ENCODE assay signal across 21 cellular contexts in genomic region chr15:25556136-25556535, GRCh38.
A peak's percentile ranks its signal among the peaks of the same experiment; 100 is the strongest.
DNase-seq lines count a peak whose midpoint lies in the region; ATAC-seq, FAIRE-seq and TF ChIP-seq lines count a peak whose summit lies in the region.
"Had no signal": no experiment of that assay in that cellular context is flagged by ENCODE, and none has a peak within 500 bp of the region (broad histone marks: within the 10 kb centered on the region; RNA-seq: fewer than 3 reads in every experiment).

No MANE protein-coding gene starts in this region.

- no peak overlapping the region for H3K4me3 Mint-ChIP-seq in H9
- H3K4me3 Mint-ChIP-seq: B cell; CD4-positive, alpha-beta T cell had no signal

- no peak for FAIRE-seq in H1 (lab: Jason Lieb, UNC)
- FAIRE-seq: A204.1, GM12891, GM18507 had no signal

- no peaks in the 10 kb centered on the region for H3K79me1 ChIP-seq in H9 (ENCODE audit: insufficient read depth, low read depth, low read length, poor library complexity, severe bottlenecking)
- H3K79me1 ChIP-seq in H1 (ENCODE audit: low read depth, low read length), result no peaks in the 10 kb centered on the region
- H3K79me1 ChIP-seq in neuronal stem cell (ENCODE audit: low read depth, low read length), result no peaks in the 10 kb centered on the region

- H3K27me3 Mint-ChIP-seq in H9 (ENCODE audit: low read depth), result no peaks in the 10 kb centered on the region
- H3K27me3 Mint-ChIP-seq: B cell; CD4-positive, alpha-beta T cell had no signal

- ATAC-seq in HG03521 (IDR thresholded peaks at IDR 0.05; ENCODE audit: unreplicated experiment), result no peak
- ATAC-seq: HCT116 had no signal

- H3K23ac ChIP-seq in H9 (ENCODE audit: insufficient read length, low read depth, low read length) (no peak overlapping the region), H1 (ENCODE audit: insufficient read length) (no peak overlapping the region), neuronal stem cell (ENCODE audit: low read depth, low read length, poor library complexity) (no peak overlapping the region)

- no peak overlapping the region for H3K4ac ChIP-seq in H9 (ENCODE audit: low read depth, low read length)
- H3K4ac ChIP-seq in H1 (replicated peaks; ENCODE audit: insufficient read length, low read depth, low read length), result no peak overlapping the region
- H3K4ac ChIP-seq in neuronal stem cell (ENCODE audit: low read length), result no peak overlapping the region

- H3K9me3 ChIP-seq in H9 (ENCODE audit: control insufficient read depth, low read depth, low read length) (no peaks in the 10 kb centered on the region), HUES64 (ENCODE audit: insufficient read depth, low read depth, low read length) (no peaks in the 10 kb centered on the region), H1 (ENCODE audit: insufficient read depth in 2 of 2, low read depth in 1 of 2, low read length in 1 of 2) (no peaks in the 10 kb centered on the region), neuronal stem cell (replicated peaks in 1 of 2; ENCODE audit: control insufficient read depth in 2 of 2, insufficient read depth in 1 of 2, low read depth in 1 of 2, low read length in 2 of 2) (no peaks in the 10 kb centered on the region), stomach (peaks cover 0 to 29% (median 6%) of the 10 kb centered on the region in 4 donors)
- H3K9me3 ChIP-seq: BLaER1 had no signal

- H2BK15ac ChIP-seq in H9 (ENCODE audit: low read depth, low read length), result no peak overlapping the region
- H2BK15ac ChIP-seq in H1 (ENCODE audit: low read length), result no peak overlapping the region
- H2BK15ac ChIP-seq in neuronal stem cell (ENCODE audit: low read length), result no peak overlapping the region

- H3K4me3 ChIP-seq in HUES64 (ENCODE audit: low read length) (no peak overlapping the region), H1 (ENCODE audit: extremely low read depth in 1 of 4, insufficient read depth in 2 of 4, low read depth in 3 of 4, low read length in 4 of 4) (no peak overlapping the region), neuronal stem cell (ENCODE audit: low read length in 2 of 2) (no peak overlapping the region), stomach (no peak overlapping the region)
- H3K4me3 ChIP-seq: BLaER1 had no signal

- H3K4me1 ChIP-seq in H9 (ENCODE audit: insufficient read depth, low read length) (peaks cover 5% of the 10 kb centered on the region; the same call in 1 of the 2 replicates), HUES64 (ENCODE audit: insufficient read depth, low read length) (peaks cover 18% of the 10 kb centered on the region), H1 (replicated peaks in 1 of 4; ENCODE audit: control insufficient read depth in 3 of 4, insufficient read depth in 4 of 4, low read length in 3 of 4) (peaks cover 0 to 14% (median 5%) of the 10 kb centered on the region in 4 experiments; a peak in 6 of 7 replicates), neuronal stem cell (ENCODE audit: control insufficient read depth in 2 of 2, insufficient read depth in 1 of 2, low read depth in 1 of 2, low read length in 2 of 2) (peaks cover 0 to 1% of the 10 kb centered on the region in 2 donors), stomach (no peaks in the 10 kb centered on the region)
- H3K4me1 ChIP-seq: BLaER1 had no signal

- no peak overlapping the region for H4K8ac ChIP-seq in H9 (replicated peaks; ENCODE audit: insufficient read length, low read depth, low read length)
- H4K8ac ChIP-seq in H1 (ENCODE audit: extremely low read depth, insufficient read depth, low read length), result no peak overlapping the region; the same call in 1 of the 2 replicates
- no peak overlapping the region for H4K8ac ChIP-seq in neuronal stem cell (ENCODE audit: low read depth, low read length)

- CTCF ChIA-PET in H1 (lab: Charles Lee; ENCODE audit: partially characterized antibody), result interaction anchor here (0.8 to 1.1 kb wide), 2 partner anchors 20 to 55 kb away, joined by 3 read pairs; no protein-coding TSS in a partner anchor

- TF ChIP-seq EP300 in H1 (IDR thresholded peaks at IDR 0.05; ENCODE audit: borderline replicate concordance in 1 of 2, low read depth in 2 of 2, low read length in 2 of 2), result no peak
- TF ChIP-seq EP300 in stomach (IDR thresholded peaks at IDR 0.05), result no peak

- H2AK5ac ChIP-seq in H9 (ENCODE audit: insufficient read length, low read length) (no peak overlapping the region), H1 (ENCODE audit: low read depth, low read length) (no peak overlapping the region), neuronal stem cell (ENCODE audit: low read depth, low read length) (peak overlapping the region; percentile 89)

- H3K27me3 ChIP-seq in H9 (ENCODE audit: insufficient read depth, low read length), result no peaks in the 10 kb centered on the region
- H3K27me3 ChIP-seq in HUES64 (ENCODE audit: insufficient read depth, low read length), result no peaks in the 10 kb centered on the region
- H3K27me3 ChIP-seq in H1 (replicated peaks in 1 of 4; ENCODE audit: control insufficient read depth in 3 of 4, extremely low read depth in 1 of 4, insufficient read depth in 3 of 4, low read length in 3 of 4), result no peaks in the 10 kb centered on the region
- no peaks in the 10 kb centered on the region for H3K27me3 ChIP-seq in neuronal stem cell (ENCODE audit: control insufficient read depth in 3 of 3, insufficient read depth in 3 of 3, low read depth in 1 of 3, low read length in 3 of 3)
- H3K27me3 ChIP-seq in stomach, result no peaks in the 10 kb centered on the region
- H3K27me3 ChIP-seq: BLaER1 had no signal

- H3K36me3 ChIP-seq in HUES64 (ENCODE audit: insufficient read depth, low read length) (no peaks in the 10 kb centered on the region), H1 (ENCODE audit: control insufficient read depth in 2 of 4, insufficient read depth in 4 of 4, low read length in 3 of 4) (no peaks in the 10 kb centered on the region), neuronal stem cell (replicated peaks in 1 of 2; ENCODE audit: control insufficient read depth in 2 of 2, insufficient read depth in 2 of 2, low read length in 2 of 2) (no peaks in the 10 kb centered on the region), stomach (no peaks in the 10 kb centered on the region)
- H3K36me3 ChIP-seq: BLaER1 had no signal

- DNase-seq in H9 (no peak), H1 (ENCODE audit: low read depth in 1 of 2, low spot score in 2 of 2) (no peak), neuronal stem cell (ENCODE audit: low spot score) (no peak), activated T-cell treated with anti-CD3 and anti-CD28 coated beads for 4 hours (no peak), NCI-H345 treated with DMSO at 0.1 percent for 48 hours (lab: John Stamatoyannopoulos, UW; ENCODE audit: unreplicated experiment) (no peak), stomach (no peak)
- DNase-seq: Calu3; CD4-positive, alpha-beta T cell; COR-L47; DMS53; DMS79 treated with DMSO at 0.1 percent for 48 hours; GF-D8 had no signal

- H3K4me1 Mint-ChIP-seq in H9, result peaks cover 30 to 37% of the 10 kb centered on the region in 2 experiments
- H3K4me1 Mint-ChIP-seq: B cell had no signal

- H3K36me3 Mint-ChIP-seq in H9 (ENCODE audit: insufficient read depth in 1 of 3, low read depth in 3 of 3), result no peaks in the 10 kb centered on the region; a peak in 1 of 7 replicates

- no peak overlapping the region for H3K9ac ChIP-seq in H9 (ENCODE audit: extremely low read depth, insufficient read length, low read length)
- H3K9ac ChIP-seq in HUES64 (ENCODE audit: low read depth, low read length), result no peak overlapping the region
- H3K9ac ChIP-seq in H1 (replicated peaks in 1 of 4; ENCODE audit: extremely low read depth in 1 of 4, low read depth in 3 of 4, low read length in 3 of 4), result no peak overlapping the region
- no peak overlapping the region for H3K9ac ChIP-seq in neuronal stem cell (ENCODE audit: low read depth, low read length, poor library complexity)
- H3K9ac ChIP-seq: BLaER1 had no signal

- H4K91ac ChIP-seq in H9 (ENCODE audit: insufficient read length, low read depth, low read length) (no peak overlapping the region), H1 (replicated peaks; ENCODE audit: insufficient read length, low read length) (no peak overlapping the region), neuronal stem cell (ENCODE audit: low read depth, low read length, poor library complexity) (no peak overlapping the region)

- TF ChIP-seq RAD21 in H1 (IDR thresholded peaks at IDR 0.05 in 1 of 2, conservative IDR thresholded peaks at IDR 0.05 in 1 of 2; ENCODE audit: low read depth in 2 of 2, low read length in 2 of 2), result no peak

- no peak for TF ChIP-seq CTCF in H9 (conservative IDR thresholded peaks at IDR 0.05)
- TF ChIP-seq CTCF in H1 (IDR thresholded peaks at IDR 0.05; ENCODE audit: control extremely low read depth in 1 of 3, insufficient read depth in 1 of 3, low read depth in 1 of 3, low read length in 3 of 3), result no peak
- TF ChIP-seq CTCF in stomach (IDR thresholded peaks at IDR 0.05), result no peak

- H3K27ac Mint-ChIP-seq in H9, result peak overlapping the region; percentile 42 to 57 (median 46); a peak in 5 of 7 replicates
- H3K27ac Mint-ChIP-seq: B cell; CD4-positive, alpha-beta T cell had no signal

- H3K18ac ChIP-seq in H9 (ENCODE audit: insufficient read length, low read depth, low read length) (no peak overlapping the region), H1 (ENCODE audit: extremely low read depth, low read length) (peak overlapping the region; percentile 62; the same call in 1 of the 2 replicates), neuronal stem cell (ENCODE audit: low read length) (no peak overlapping the region)

- no peaks in the 10 kb centered on the region for H3K9me3 Mint-ChIP-seq in H9

- H2AFZ ChIP-seq in H9 (ENCODE audit: low read length), result no peak overlapping the region
- H2AFZ ChIP-seq in H1 (ENCODE audit: low read length), result no peak overlapping the region
- H2AFZ ChIP-seq in neuronal stem cell (ENCODE audit: low read length), result no peak overlapping the region

- H2BK20ac ChIP-seq in H9 (ENCODE audit: low read depth, low read length, poor library complexity, severe bottlenecking) (no peak overlapping the region), H1 (ENCODE audit: low read length) (no peak overlapping the region)

- intact Hi-C loops in stomach (cut with DNase I; ENCODE audit: low total_unique reads), result no loop called here

- TF ChIP-seq POLR2A in H1 (IDR thresholded peaks at IDR 0.05; ENCODE audit: control extremely low read depth in 1 of 2, low read depth in 2 of 2, low read length in 2 of 2) (no peak), stomach (IDR thresholded peaks at IDR 0.05) (no peak)

- H3K27ac ChIP-seq in H9 (ENCODE audit: insufficient read length, low read depth, low read length) (no peak overlapping the region), HUES64 (ENCODE audit: low read depth, low read length) (peak overlapping the region; percentile 46; the same call in 1 of the 2 replicates), H1 (ENCODE audit: low read depth, low read length) (no peak overlapping the region), neuronal stem cell (replicated peaks; ENCODE audit: low read length) (no peak overlapping the region), stomach (no peak overlapping the region)
- H3K27ac ChIP-seq: BLaER1, C4-2B had no signal

- no peaks in the 10 kb centered on the region for H4K20me1 ChIP-seq in H9 (ENCODE audit: control insufficient read depth, insufficient read depth, insufficient read length)
- H4K20me1 ChIP-seq in H1 (replicated peaks in 1 of 2; ENCODE audit: control insufficient read depth in 1 of 2, insufficient read depth in 2 of 2, low read length in 2 of 2), result no peaks in the 10 kb centered on the region
- H4K20me1 ChIP-seq: BLaER1 had no signal

- H4K5ac ChIP-seq in H9 (ENCODE audit: insufficient read length, low read depth, low read length) (no peak overlapping the region), H1 (ENCODE audit: insufficient read length, low read depth, low read length) (no peak overlapping the region)

- H2BK120ac ChIP-seq in H9 (ENCODE audit: low read depth, low read length, poor library complexity, severe bottlenecking) (no peak overlapping the region), H1 (replicated peaks; ENCODE audit: low read depth, low read length) (no peak overlapping the region), neuronal stem cell (ENCODE audit: low read depth, low read length) (no peak overlapping the region)

- no peak overlapping the region for H3K56ac ChIP-seq in H9 (ENCODE audit: insufficient read length, low read depth, low read length)
- no peak overlapping the region for H3K56ac ChIP-seq in H1 (replicated peaks; ENCODE audit: insufficient read length, low read depth, low read length)

- H2BK12ac ChIP-seq in H9 (ENCODE audit: insufficient read length, low read depth, low read length) (no peak overlapping the region), H1 (ENCODE audit: low read depth, low read length) (no peak overlapping the region), neuronal stem cell (ENCODE audit: low read length) (no peak overlapping the region)

- POLR2A ChIA-PET in H1 (lab: Charles Lee; ENCODE audit: partially characterized antibody), result no interaction called here

- no peak overlapping the region for H3K4me2 ChIP-seq in H9 (ENCODE audit: insufficient read depth, insufficient read length, low read length)
- no peak overlapping the region for H3K4me2 ChIP-seq in H1 (ENCODE audit: insufficient read depth in 1 of 2, low read depth in 2 of 2, low read length in 2 of 2)
- no peak overlapping the region for H3K4me2 ChIP-seq in neuronal stem cell (ENCODE audit: insufficient read depth, low read length, poor library complexity, severe bottlenecking)
- H3K4me2 ChIP-seq: BLaER1 had no signal

- H3T11ph ChIP-seq in H9 (ENCODE audit: low read length), result no peak overlapping the region

- H3K79me2 ChIP-seq in H9 (ENCODE audit: insufficient read depth, low read length) (no peaks in the 10 kb centered on the region), H1 (ENCODE audit: control insufficient read depth in 1 of 2, insufficient read depth in 2 of 2, low read length in 2 of 2) (no peaks in the 10 kb centered on the region)

- H3K14ac ChIP-seq in H9 (ENCODE audit: insufficient read depth, low read length) (0 out of 2 replicates have a peak overlapping the region, but pooled peaks have one; percentile 41), H1 (ENCODE audit: insufficient read length) (no peak overlapping the region), neuronal stem cell (ENCODE audit: low read length) (no peak overlapping the region)

- no peak overlapping the region for H2BK5ac ChIP-seq in H9 (ENCODE audit: insufficient read length, low read length)
- no peak overlapping the region for H2BK5ac ChIP-seq in H1 (ENCODE audit: low read depth, low read length)
- H2BK5ac ChIP-seq in neuronal stem cell (ENCODE audit: low read length), result no peak overlapping the region

- no peaks in the 10 kb centered on the region for H3K23me2 ChIP-seq in H9 (ENCODE audit: insufficient read length, low read depth, low read length, poor library complexity, severe bottlenecking)
- no peaks in the 10 kb centered on the region for H3K23me2 ChIP-seq in H1 (ENCODE audit: low read depth, low read length)
